ENCODE assay signal across 8 cellular contexts in genomic region chr11:107563702-107564101, GRCh38.
DNase-seq lines count a peak whose midpoint lies in the region; ATAC-seq lines count a peak whose summit lies in the region.

No MANE protein-coding gene starts in this region.

- peak; percentile 43 for ATAC-seq in GM18870 (IDR thresholded peaks at IDR 0.05; ENCODE audit: unreplicated experiment)
- peak; percentile 31 for ATAC-seq in HG03432 (IDR thresholded peaks at IDR 0.05; ENCODE audit: unreplicated experiment)
- no peak for ATAC-seq in GM19397 (IDR thresholded peaks at IDR 0.05; ENCODE audit: unreplicated experiment)

- peak overlapping the region; percentile 62 for H3K4me3 Mint-ChIP-seq in activated T-cell treated with anti-CD3 and anti-CD28 coated beads, Interleukin-2, amount 50 U/mL, for 24 hours

- peak overlapping the region; percentile 83 for H3K27ac Mint-ChIP-seq in activated T-cell treated with anti-CD3 and anti-CD28 coated beads, Interleukin-2, amount 50 U/mL, for 24 hours

- peaks cover 41% of the 10 kb centered on the region for H3K36me3 Mint-ChIP-seq in activated T-cell treated with anti-CD3 and anti-CD28 coated beads, Interleukin-2, amount 50 U/mL, for 24 hours (ENCODE audit: low read depth)

- peaks cover 77% of the 10 kb centered on the region for H3K4me1 Mint-ChIP-seq in activated T-cell treated with anti-CD3 and anti-CD28 coated beads, Interleukin-2, amount 50 U/mL, for 24 hours (ENCODE audit: low read depth)

- peak; percentile 20 for DNase-seq in COLO668 (lab: John Stamatoyannopoulos, UW; ENCODE audit: unreplicated experiment)
- DNase-seq in NOMO-1 (lab: John Stamatoyannopoulos, UW; ENCODE audit: unreplicated experiment in 2 of 2), result peak; percentile 60 to 67
- no peak for DNase-seq in activated T-cell treated with anti-CD3 and anti-CD28 coated beads, Interleukin-2, amount 50 U/mL, for 24 hours
- peak; percentile 50 for DNase-seq in glomerular visceral epithelial cell (ENCODE audit: extremely low spot score)
- DNase-seq in retina, result peak; percentile 59

- no peaks in the 10 kb centered on the region for H3K27me3 Mint-ChIP-seq in activated T-cell treated with anti-CD3 and anti-CD28 coated beads, Interleukin-2, amount 50 U/mL, for 24 hours

- H3K9me3 Mint-ChIP-seq in activated T-cell treated with anti-CD3 and anti-CD28 coated beads, Interleukin-2, amount 50 U/mL, for 24 hours, result no peaks in the 10 kb centered on the region
